ENCODE assay signal across 16 cellular contexts in the genomic region with DNA sequence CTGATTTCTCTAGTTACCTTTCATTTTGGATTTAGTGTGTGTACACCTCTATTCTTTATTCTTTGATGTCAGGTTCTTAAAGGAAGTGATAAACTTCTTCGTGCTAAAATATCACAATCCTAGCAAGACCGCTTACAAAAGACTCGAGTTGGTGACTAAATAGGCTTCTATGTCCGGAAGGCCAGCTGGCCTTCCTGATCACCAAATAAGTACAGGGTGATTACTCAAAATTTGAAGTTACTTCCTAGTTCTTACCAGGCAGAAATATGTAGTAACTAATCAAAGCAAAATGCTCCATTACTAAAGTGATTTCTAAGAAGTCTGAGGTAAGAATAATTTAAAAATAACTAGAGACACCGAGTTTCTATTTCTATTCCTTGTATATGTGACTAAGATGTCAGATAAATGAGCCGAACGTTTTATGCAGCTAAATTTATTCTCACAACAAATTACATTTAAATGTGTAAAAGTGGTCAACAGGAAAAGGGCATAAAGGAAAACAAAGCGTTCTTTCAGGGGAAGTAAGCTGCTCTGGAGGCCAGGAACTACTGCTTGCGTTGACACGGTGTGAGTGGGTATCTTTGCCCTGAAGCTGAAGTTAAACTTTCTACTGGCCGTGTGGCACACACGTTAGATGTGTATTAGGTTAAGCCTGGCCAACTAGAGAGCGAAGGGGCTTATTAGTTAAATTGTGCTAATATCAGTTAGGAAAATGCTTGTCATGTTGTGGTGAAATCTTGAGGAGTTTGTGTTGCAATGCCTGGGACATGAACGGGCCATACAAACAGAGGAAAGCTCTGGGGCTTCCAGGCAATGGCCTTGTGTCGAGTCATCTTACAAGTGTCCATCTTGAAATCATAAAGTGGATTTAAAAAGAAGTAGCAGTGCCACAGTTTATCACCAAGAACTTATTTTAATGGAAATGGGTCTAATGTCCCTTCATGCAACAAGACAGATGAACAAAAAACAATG.
A peak's percentile ranks its signal among the peaks of the same experiment; 100 is the strongest.
DNase-seq lines count a peak whose midpoint lies in the region; ATAC-seq and TF ChIP-seq lines count a peak whose summit lies in the region.
"Had no signal": no experiment of that assay in that cellular context is flagged by ENCODE, and none has a peak within 500 bp of the region (broad histone marks: within the 10 kb centered on the region; RNA-seq: fewer than 3 reads in every experiment).

No MANE protein-coding gene starts in this region.

- no peaks in the 10 kb centered on the region for H3K27me3 Mint-ChIP-seq in endodermal cell (ENCODE audit: insufficient read depth)
- no peaks in the 10 kb centered on the region for H3K27me3 Mint-ChIP-seq in nephron progenitor cell (ENCODE audit: low read depth, poor library complexity)

- 95 to 99% methylated on average over 9 to 13 of the region's 15 CpGs for WGBS in endodermal cell (ENCODE audit: insufficient coverage in 1 of 2, insufficient read length in 1 of 2), 2 experiments

- H3K36me3 Mint-ChIP-seq in endodermal cell (ENCODE audit: low read depth) (peaks cover 16% of the 10 kb centered on the region), nephron progenitor cell (ENCODE audit: low read depth) (peaks cover 31% of the 10 kb centered on the region)

- no peak overlapping the region for H3K4me3 Mint-ChIP-seq in endodermal cell
- no peak overlapping the region for H3K4me3 Mint-ChIP-seq in nephron progenitor cell

- H3K4me3 ChIP-seq in AG10803 (ENCODE audit: low read length) (no peak overlapping the region), endodermal cell (ENCODE audit: low read length) (no peak overlapping the region)
- H3K4me3 ChIP-seq: HAP-1 had no signal

- H3K9me3 ChIP-seq in endodermal cell (ENCODE audit: control insufficient read depth, low read length), result no peaks in the 10 kb centered on the region
- H3K9me3 ChIP-seq: HAP-1 had no signal

- no peaks in the 10 kb centered on the region for H3K9me3 Mint-ChIP-seq in endodermal cell
- H3K9me3 Mint-ChIP-seq in nephron progenitor cell, result no peaks in the 10 kb centered on the region

- no peak overlapping the region for H3K9ac ChIP-seq in endodermal cell (ENCODE audit: extremely low read depth, low read length, poor library complexity, severe bottlenecking)
- H3K9ac ChIP-seq: KMS-11 had no signal

- no peaks in the 10 kb centered on the region for H3K4me1 ChIP-seq in endodermal cell (ENCODE audit: control insufficient read depth, insufficient read depth, low read length)
- H3K4me1 ChIP-seq: HAP-1 had no signal

- DNase-seq in AG10803 (ENCODE audit: low read depth) (peak; percentile 23), NOMO-1 treated with dmso at 0.1 percent for 144 hours (lab: John Stamatoyannopoulos, UW; ENCODE audit: unreplicated experiment) (peak; percentile 73), endodermal cell (no peak), nephron progenitor cell (no peak), G401 (ENCODE audit: low spot score) (no peak)
- DNase-seq: activated naive CD4-positive, alpha-beta T cell treated with anti-CD3 and anti-CD28 coated beads, Interleukin-2, amount 50 U/mL, for 16 hours; DMS79 treated with DMSO at 0.1 percent for 48 hours; hypothalamus; midbrain; NCI-H2171; PC-3 had no signal

- peak overlapping the region; percentile 58 for H3K27ac Mint-ChIP-seq in endodermal cell
- peak overlapping the region; percentile 48 for H3K27ac Mint-ChIP-seq in nephron progenitor cell

- H3K27me3 ChIP-seq in endodermal cell (ENCODE audit: control insufficient read depth, insufficient read depth, low read length, poor library complexity, severe bottlenecking), result no peaks in the 10 kb centered on the region

- TF ChIP-seq CTCF in AG10803 (conservative IDR thresholded peaks at IDR 0.05; ENCODE audit: low read length), result no peak
- TF ChIP-seq CTCF in endodermal cell (conservative IDR thresholded peaks at IDR 0.05), result no peak
- no peak for TF ChIP-seq CTCF in nephron progenitor cell (IDR thresholded peaks at IDR 0.05)

- in situ Hi-C loops in G401 (cut with HindIII; ENCODE audit: low sequenced_read_pairs), result no loop called here

- ATAC-seq in HG02571 (IDR thresholded peaks at IDR 0.05; ENCODE audit: unreplicated experiment) (no peak), HG03354 (IDR thresholded peaks at IDR 0.05; ENCODE audit: poor library complexity, severe bottlenecking, unreplicated experiment) (no peak), HG03442 (IDR thresholded peaks at IDR 0.05; ENCODE audit: unreplicated experiment) (no peak)
- ATAC-seq: PC-3 had no signal

- no peak overlapping the region for H3K27ac ChIP-seq in endodermal cell (ENCODE audit: low read depth, low read length)
- H3K27ac ChIP-seq: KMS-11 had no signal

- peaks cover 42% of the 10 kb centered on the region for H3K36me3 ChIP-seq in endodermal cell (ENCODE audit: control insufficient read depth, insufficient read depth, low read length)

- H3K4me1 Mint-ChIP-seq in endodermal cell (peaks cover 5% of the 10 kb centered on the region), nephron progenitor cell (no peaks in the 10 kb centered on the region)

Comparison
In these comparisons a context has a peak if more than half of its experiments do, and no peak if none do; other contexts are left out.
1. DNase-seq: peak in AG10803 (single experiment) and NOMO-1 treated with dmso at 0.1 percent for 144 hours (single experiment); none in endodermal cell (single experiment), nephron progenitor cell (single experiment) and G401 (single experiment).